In the genomic region with DNA sequence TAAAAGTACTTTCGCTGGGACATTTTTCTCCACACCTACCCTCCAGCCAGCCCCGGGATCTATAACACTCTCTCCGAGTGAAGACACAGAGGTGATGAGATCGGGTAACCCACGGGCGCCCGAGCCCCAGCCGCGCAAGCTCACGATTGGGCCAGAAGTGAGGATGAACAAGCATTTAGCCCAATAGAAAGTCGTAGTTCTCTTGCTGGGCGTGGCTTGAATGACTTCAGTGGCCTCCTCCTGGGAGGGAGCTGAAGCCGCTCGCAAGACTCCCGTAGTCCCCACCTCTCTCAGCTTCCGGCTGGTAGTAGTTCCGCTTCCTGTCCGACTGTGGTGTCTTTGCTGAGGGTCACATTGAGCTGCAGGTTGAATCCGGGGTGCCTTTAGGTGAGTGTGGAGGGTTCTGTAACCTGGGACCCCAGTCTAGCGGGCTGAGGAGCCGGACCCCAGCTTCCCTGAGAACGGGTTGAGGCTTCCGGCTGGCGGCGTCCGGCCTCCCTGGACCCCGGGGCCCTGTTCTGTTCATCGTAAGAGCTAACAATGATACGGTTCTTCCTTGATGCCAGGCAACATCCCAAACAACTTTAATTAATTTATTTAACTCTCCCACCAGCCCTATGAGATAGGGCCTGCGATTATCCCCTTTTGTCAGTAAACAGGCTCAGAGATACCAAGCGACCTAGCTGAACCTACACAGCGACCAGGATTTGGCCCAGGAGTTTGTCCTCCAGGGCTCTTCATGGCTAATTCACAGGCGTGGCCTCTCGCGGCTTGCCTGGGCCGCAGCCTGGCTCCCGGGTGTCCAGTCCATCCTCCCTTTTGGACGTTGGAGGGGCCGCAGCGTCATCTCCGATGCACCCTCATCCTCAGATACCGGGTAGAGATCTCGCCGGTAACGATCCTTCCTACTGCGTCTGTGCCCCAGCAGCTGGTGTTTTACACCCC, we compare ENCODE assay signal across 1 cellular context.
TF ChIP-seq lines count a peak whose summit lies in the region.

A gene with protein sequence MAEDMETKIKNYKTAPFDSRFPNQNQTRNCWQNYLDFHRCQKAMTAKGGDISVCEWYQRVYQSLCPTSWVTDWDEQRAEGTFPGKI (plus strand): TSS at position 307 of the 945 bp plus-strand sequence. CDS start 2,921 bp downstream, outside the sequence.

TF ChIP-seq in HepG2, 621 proteins besides CTCF, POLR2A, EP300 and RAD21 (continued from another document and continues in another):
- TF ChIP-seq, protein P1, sequence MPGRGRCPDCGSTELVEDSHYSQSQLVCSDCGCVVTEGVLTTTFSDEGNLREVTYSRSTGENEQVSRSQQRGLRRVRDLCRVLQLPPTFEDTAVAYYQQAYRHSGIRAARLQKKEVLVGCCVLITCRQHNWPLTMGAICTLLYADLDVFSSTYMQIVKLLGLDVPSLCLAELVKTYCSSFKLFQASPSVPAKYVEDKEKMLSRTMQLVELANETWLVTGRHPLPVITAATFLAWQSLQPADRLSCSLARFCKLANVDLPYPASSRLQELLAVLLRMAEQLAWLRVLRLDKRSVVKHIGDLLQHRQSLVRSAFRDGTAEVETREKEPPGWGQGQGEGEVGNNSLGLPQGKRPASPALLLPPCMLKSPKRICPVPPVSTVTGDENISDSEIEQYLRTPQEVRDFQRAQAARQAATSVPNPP (CRISPR knock-in tag; IDR thresholded peaks at IDR 0.05) = no peak
- TF ChIP-seq RXRA (CRISPR knock-in tag; IDR thresholded peaks at IDR 0.05) (peak; percentile 18; the same call in 1 of the 2 replicates), ZNF383 (CRISPR knock-in tag; IDR thresholded peaks at IDR 0.05; ENCODE audit: borderline replicate concordance) (no peak), GZF1 (CRISPR knock-in tag; IDR thresholded peaks at IDR 0.05) (peak; percentile 39; the same call in 1 of the 2 replicates), AGO2 (optimal IDR thresholded peaks at IDR 0.05; ENCODE audit: low read depth, low read length) (peak; percentile 20), GLI4 (CRISPR knock-in tag; IDR thresholded peaks at IDR 0.05; ENCODE audit: borderline replicate concordance) (no peak), KDM4B (CRISPR knock-in tag; IDR thresholded peaks at IDR 0.05) (no peak), SP2 (CRISPR knock-in tag; IDR thresholded peaks at IDR 0.05) (peak; percentile 91), ZNF333 (CRISPR knock-in tag; IDR thresholded peaks at IDR 0.05; ENCODE audit: borderline replicate concordance) (no peak), ZNF570 (CRISPR knock-in tag; IDR thresholded peaks at IDR 0.05; ENCODE audit: borderline replicate concordance) (no peak), ZNF616 (CRISPR knock-in tag; IDR thresholded peaks at IDR 0.05; ENCODE audit: low read depth) (no peak), ZNF235 (CRISPR knock-in tag; IDR thresholded peaks at IDR 0.05; ENCODE audit: borderline replicate concordance) (no peak), ZNF567 (CRISPR knock-in tag; IDR thresholded peaks at IDR 0.05; ENCODE audit: borderline replicate concordance) (no peak), ZSCAN21 (CRISPR knock-in tag; IDR thresholded peaks at IDR 0.05; ENCODE audit: borderline replicate concordance) (no peak), ETV5 (CRISPR knock-in tag; IDR thresholded peaks at IDR 0.05; ENCODE audit: borderline replicate concordance) (peak; percentile 74), PHB2 (IDR thresholded peaks at IDR 0.05; ENCODE audit: partially characterized antibody) (no peak), YEATS2 (CRISPR knock-in tag; IDR thresholded peaks at IDR 0.05; ENCODE audit: borderline replicate concordance) (peak; percentile 84; the same call in 1 of the 2 replicates), EED (CRISPR knock-in tag; IDR thresholded peaks at IDR 0.05) (no peak), ZBTB3 (CRISPR knock-in tag; IDR thresholded peaks at IDR 0.05; ENCODE audit: borderline replicate concordance, low read depth) (no peak), ZMYM3 (CRISPR knock-in tag; IDR thresholded peaks at IDR 0.05) (0 out of 2 replicates have a peak, but pooled peaks have one; percentile 14), FOXP1 (IDR thresholded peaks at IDR 0.05) (no peak), FOXP1 (CRISPR knock-in tag; IDR thresholded peaks at IDR 0.05) (no peak), NCOA5 (CRISPR knock-in tag; IDR thresholded peaks at IDR 0.05) (no peak), ZNF703 (CRISPR knock-in tag; IDR thresholded peaks at IDR 0.05; ENCODE audit: borderline replicate concordance) (no peak), ZSCAN25 (CRISPR knock-in tag; IDR thresholded peaks at IDR 0.05) (0 out of 2 replicates have a peak, but pooled peaks have one; percentile 48), GATA4 (IDR thresholded peaks at IDR 0.05; ENCODE audit: borderline replicate concordance, low read depth) (peak; percentile 51; the same call in 1 of the 2 replicates), NFKB2 (CRISPR knock-in tag; IDR thresholded peaks at IDR 0.05; ENCODE audit: borderline replicate concordance) (peak; percentile 51; the same call in 1 of the 2 replicates), RARG (CRISPR knock-in tag; IDR thresholded peaks at IDR 0.05; ENCODE audit: low read depth) (no peak), NFKBIZ (CRISPR knock-in tag; IDR thresholded peaks at IDR 0.05) (no peak), SAFB2 (CRISPR knock-in tag; IDR thresholded peaks at IDR 0.05; ENCODE audit: borderline replicate concordance, low read depth) (no peak), ZNF775 (CRISPR knock-in tag; IDR thresholded peaks at IDR 0.05; ENCODE audit: borderline replicate concordance) (no peak)
- TF ChIP-seq, protein P2, sequence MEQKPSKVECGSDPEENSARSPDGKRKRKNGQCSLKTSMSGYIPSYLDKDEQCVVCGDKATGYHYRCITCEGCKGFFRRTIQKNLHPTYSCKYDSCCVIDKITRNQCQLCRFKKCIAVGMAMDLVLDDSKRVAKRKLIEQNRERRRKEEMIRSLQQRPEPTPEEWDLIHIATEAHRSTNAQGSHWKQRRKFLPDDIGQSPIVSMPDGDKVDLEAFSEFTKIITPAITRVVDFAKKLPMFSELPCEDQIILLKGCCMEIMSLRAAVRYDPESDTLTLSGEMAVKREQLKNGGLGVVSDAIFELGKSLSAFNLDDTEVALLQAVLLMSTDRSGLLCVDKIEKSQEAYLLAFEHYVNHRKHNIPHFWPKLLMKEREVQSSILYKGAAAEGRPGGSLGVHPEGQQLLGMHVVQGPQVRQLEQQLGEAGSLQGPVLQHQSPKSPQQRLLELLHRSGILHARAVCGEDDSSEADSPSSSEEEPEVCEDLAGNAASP (CRISPR knock-in tag; IDR thresholded peaks at IDR 0.05; ENCODE audit: borderline replicate concordance) = no peak
- TF ChIP-seq, protein P3, sequence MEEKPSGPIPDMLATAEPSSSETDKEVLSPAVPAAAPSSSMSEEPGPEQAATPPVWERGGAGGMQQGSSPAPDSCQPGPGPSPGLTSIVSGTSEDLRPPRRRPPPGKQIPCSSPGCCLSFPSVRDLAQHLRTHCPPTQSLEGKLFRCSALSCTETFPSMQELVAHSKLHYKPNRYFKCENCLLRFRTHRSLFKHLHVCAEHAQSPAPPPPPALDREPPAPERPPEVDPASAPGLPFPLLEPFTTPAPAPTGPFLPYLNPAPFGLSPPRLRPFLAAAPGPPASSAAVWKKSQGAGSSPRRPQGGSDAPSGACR (CRISPR knock-in tag; IDR thresholded peaks at IDR 0.05) = 0 out of 2 replicates have a peak, but pooled peaks have one; percentile 45
- TF ChIP-seq, protein P4, sequence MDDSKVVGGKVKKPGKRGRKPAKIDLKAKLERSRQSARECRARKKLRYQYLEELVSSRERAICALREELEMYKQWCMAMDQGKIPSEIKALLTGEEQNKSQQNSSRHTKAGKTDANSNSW (CRISPR knock-in tag; IDR thresholded peaks at IDR 0.05; ENCODE audit: borderline replicate concordance) = no peak
- TF ChIP-seq, protein P5, sequence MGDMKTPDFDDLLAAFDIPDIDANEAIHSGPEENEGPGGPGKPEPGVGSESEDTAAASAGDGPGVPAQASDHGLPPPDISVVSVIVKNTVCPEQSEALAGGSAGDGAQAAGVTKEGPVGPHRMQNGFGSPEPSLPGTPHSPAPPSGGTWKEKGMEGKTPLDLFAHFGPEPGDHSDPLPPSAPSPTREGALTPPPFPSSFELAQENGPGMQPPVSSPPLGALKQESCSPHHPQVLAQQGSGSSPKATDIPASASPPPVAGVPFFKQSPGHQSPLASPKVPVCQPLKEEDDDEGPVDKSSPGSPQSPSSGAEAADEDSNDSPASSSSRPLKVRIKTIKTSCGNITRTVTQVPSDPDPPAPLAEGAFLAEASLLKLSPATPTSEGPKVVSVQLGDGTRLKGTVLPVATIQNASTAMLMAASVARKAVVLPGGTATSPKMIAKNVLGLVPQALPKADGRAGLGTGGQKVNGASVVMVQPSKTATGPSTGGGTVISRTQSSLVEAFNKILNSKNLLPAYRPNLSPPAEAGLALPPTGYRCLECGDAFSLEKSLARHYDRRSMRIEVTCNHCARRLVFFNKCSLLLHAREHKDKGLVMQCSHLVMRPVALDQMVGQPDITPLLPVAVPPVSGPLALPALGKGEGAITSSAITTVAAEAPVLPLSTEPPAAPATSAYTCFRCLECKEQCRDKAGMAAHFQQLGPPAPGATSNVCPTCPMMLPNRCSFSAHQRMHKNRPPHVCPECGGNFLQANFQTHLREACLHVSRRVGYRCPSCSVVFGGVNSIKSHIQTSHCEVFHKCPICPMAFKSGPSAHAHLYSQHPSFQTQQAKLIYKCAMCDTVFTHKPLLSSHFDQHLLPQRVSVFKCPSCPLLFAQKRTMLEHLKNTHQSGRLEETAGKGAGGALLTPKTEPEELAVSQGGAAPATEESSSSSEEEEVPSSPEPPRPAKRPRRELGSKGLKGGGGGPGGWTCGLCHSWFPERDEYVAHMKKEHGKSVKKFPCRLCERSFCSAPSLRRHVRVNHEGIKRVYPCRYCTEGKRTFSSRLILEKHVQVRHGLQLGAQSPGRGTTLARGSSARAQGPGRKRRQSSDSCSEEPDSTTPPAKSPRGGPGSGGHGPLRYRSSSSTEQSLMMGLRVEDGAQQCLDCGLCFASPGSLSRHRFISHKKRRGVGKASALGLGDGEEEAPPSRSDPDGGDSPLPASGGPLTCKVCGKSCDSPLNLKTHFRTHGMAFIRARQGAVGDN (CRISPR knock-in tag; IDR thresholded peaks at IDR 0.05) = peak; percentile 68; the same call in 1 of the 2 replicates
- TF ChIP-seq, protein P6, sequence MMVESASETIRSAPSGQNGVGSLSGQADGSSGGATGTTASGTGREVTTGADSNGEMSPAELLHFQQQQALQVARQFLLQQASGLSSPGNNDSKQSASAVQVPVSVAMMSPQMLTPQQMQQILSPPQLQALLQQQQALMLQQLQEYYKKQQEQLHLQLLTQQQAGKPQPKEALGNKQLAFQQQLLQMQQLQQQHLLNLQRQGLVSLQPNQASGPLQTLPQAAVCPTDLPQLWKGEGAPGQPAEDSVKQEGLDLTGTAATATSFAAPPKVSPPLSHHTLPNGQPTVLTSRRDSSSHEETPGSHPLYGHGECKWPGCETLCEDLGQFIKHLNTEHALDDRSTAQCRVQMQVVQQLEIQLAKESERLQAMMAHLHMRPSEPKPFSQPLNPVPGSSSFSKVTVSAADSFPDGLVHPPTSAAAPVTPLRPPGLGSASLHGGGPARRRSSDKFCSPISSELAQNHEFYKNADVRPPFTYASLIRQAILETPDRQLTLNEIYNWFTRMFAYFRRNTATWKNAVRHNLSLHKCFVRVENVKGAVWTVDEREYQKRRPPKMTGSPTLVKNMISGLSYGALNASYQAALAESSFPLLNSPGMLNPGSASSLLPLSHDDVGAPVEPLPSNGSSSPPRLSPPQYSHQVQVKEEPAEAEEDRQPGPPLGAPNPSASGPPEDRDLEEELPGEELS (CRISPR knock-in tag; IDR thresholded peaks at IDR 0.05) = peak; percentile 28; the same call in 1 of the 2 replicates
- TF ChIP-seq, protein P7, sequence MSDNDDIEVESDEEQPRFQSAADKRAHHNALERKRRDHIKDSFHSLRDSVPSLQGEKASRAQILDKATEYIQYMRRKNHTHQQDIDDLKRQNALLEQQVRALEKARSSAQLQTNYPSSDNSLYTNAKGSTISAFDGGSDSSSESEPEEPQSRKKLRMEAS (IDR thresholded peaks at IDR 0.05) = 0 out of 2 replicates have a peak, but pooled peaks have one; percentile 34
- TF ChIP-seq, protein P8, sequence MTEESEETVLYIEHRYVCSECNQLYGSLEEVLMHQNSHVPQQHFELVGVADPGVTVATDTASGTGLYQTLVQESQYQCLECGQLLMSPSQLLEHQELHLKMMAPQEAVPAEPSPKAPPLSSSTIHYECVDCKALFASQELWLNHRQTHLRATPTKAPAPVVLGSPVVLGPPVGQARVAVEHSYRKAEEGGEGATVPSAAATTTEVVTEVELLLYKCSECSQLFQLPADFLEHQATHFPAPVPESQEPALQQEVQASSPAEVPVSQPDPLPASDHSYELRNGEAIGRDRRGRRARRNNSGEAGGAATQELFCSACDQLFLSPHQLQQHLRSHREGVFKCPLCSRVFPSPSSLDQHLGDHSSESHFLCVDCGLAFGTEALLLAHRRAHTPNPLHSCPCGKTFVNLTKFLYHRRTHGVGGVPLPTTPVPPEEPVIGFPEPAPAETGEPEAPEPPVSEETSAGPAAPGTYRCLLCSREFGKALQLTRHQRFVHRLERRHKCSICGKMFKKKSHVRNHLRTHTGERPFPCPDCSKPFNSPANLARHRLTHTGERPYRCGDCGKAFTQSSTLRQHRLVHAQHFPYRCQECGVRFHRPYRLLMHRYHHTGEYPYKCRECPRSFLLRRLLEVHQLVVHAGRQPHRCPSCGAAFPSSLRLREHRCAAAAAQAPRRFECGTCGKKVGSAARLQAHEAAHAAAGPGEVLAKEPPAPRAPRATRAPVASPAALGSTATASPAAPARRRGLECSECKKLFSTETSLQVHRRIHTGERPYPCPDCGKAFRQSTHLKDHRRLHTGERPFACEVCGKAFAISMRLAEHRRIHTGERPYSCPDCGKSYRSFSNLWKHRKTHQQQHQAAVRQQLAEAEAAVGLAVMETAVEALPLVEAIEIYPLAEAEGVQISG (CRISPR knock-in tag; IDR thresholded peaks at IDR 0.05) = peak; percentile 49
- TF ChIP-seq, protein P9, sequence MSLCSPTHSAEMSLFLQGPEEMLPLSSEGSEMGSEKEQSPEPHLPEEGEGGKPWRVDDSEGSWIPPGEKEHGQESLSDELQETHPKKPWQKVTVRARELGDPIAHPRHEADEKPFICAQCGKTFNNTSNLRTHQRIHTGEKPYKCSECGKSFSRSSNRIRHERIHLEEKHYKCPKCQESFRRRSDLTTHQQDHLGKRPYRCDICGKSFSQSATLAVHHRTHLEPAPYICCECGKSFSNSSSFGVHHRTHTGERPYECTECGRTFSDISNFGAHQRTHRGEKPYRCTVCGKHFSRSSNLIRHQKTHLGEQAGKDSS (CRISPR knock-in tag; IDR thresholded peaks at IDR 0.05; ENCODE audit: borderline replicate concordance, low read depth) = 0 out of 2 replicates have a peak, but pooled peaks have one; percentile 17
- TF ChIP-seq, protein P10, sequence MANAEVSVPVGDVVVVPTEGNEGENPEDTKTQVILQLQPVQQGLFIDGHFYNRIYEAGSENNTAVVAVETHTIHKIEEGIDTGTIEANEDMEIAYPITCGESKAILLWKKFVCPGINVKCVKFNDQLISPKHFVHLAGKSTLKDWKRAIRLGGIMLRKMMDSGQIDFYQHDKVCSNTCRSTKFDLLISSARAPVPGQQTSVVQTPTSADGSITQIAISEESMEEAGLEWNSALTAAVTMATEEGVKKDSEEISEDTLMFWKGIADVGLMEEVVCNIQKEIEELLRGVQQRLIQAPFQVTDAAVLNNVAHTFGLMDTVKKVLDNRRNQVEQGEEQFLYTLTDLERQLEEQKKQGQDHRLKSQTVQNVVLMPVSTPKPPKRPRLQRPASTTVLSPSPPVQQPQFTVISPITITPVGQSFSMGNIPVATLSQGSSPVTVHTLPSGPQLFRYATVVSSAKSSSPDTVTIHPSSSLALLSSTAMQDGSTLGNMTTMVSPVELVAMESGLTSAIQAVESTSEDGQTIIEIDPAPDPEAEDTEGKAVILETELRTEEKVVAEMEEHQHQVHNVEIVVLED (CRISPR knock-in tag; IDR thresholded peaks at IDR 0.05; ENCODE audit: borderline replicate concordance) = peak; percentile 57; the same call in 1 of the 2 replicates
